8 cellular contexts compared by ENCODE assay signal in genomic region chr10:80498833-80499671, GRCh38. TPM values are rescaled to one million over a fixed set of nuclear protein-coding genes. Genes with fewer than 3 reads are reported as not detected.
DNase-seq lines count a peak whose midpoint lies in the region; ATAC-seq and TF ChIP-seq lines count a peak whose summit lies in the region.

No MANE protein-coding gene starts in this region.

- intact Hi-C loops in natural killer cell (cut with micrococcal nuclease): loop anchor here (1.0 to 10.0 kb wide), 3 partner anchors 11 to 294 kb away; partner anchors contain the start of genes ANXA11 and TSPAN14

- TF ChIP-seq CTCF in natural killer cell (IDR thresholded peaks at IDR 0.05): no peak

- peaks cover 59% of the 10 kb centered on the region for H3K36me3 Mint-ChIP-seq in activated T-cell treated with anti-CD3 and anti-CD28 coated beads, Interleukin-2, amount 50 U/mL, for 24 hours (ENCODE audit: low read depth)
- peaks cover 11% of the 10 kb centered on the region for H3K36me3 Mint-ChIP-seq in natural killer cell

- ATAC-seq in natural killer cell (peak; percentile 78 to 85 (median 81)), HG02588 (IDR thresholded peaks at IDR 0.05; ENCODE audit: unreplicated experiment) (no peak), GM19397 (IDR thresholded peaks at IDR 0.05; ENCODE audit: unreplicated experiment) (no peak)

- peak overlapping the region; percentile 83 for H3K27ac ChIP-seq in substantia nigra (ENCODE audit: low read depth, low read length, poor library complexity, severe bottlenecking)

- no peaks in the 10 kb centered on the region for H3K27me3 Mint-ChIP-seq in activated T-cell treated with anti-CD3 and anti-CD28 coated beads, Interleukin-2, amount 50 U/mL, for 24 hours
- H3K27me3 Mint-ChIP-seq in natural killer cell (ENCODE audit: low read depth in 2 of 2): no peaks in the 10 kb centered on the region

- H3K4me3 Mint-ChIP-seq in activated T-cell treated with anti-CD3 and anti-CD28 coated beads, Interleukin-2, amount 50 U/mL, for 24 hours: peak overlapping the region; percentile 64
- peak overlapping the region; percentile 75 for H3K4me3 Mint-ChIP-seq in natural killer cell

- H3K9me3 Mint-ChIP-seq in activated T-cell treated with anti-CD3 and anti-CD28 coated beads, Interleukin-2, amount 50 U/mL, for 24 hours: no peaks in the 10 kb centered on the region
- peaks cover 4 to 6% of the 10 kb centered on the region in 2 donors for H3K9me3 Mint-ChIP-seq in natural killer cell

- H3K27ac Mint-ChIP-seq in activated T-cell treated with anti-CD3 and anti-CD28 coated beads, Interleukin-2, amount 50 U/mL, for 24 hours: peak overlapping the region; percentile 98
- peak overlapping the region; percentile 75 to 81 for H3K27ac Mint-ChIP-seq in natural killer cell

- H3K4me1 Mint-ChIP-seq in activated T-cell treated with anti-CD3 and anti-CD28 coated beads, Interleukin-2, amount 50 U/mL, for 24 hours (ENCODE audit: low read depth): peaks cover 97% of the 10 kb centered on the region
- peaks cover 96 to 98% of the 10 kb centered on the region in 2 donors for H3K4me1 Mint-ChIP-seq in natural killer cell

- DNase-seq in EL (peak; percentile 98), NCI-H460 (ENCODE audit: extremely low read depth, low read depth) (peak; percentile 89), fibroblast of gingiva (ENCODE audit: low read depth) (peak; percentile 99), natural killer cell (peak; percentile 68), substantia nigra (lab: John Stamatoyannopoulos, UW) (peak in 34 of 49 donors; percentile 18 to 84 (median 48))
- DNase-seq in activated T-cell treated with anti-CD3 and anti-CD28 coated beads, Interleukin-2, amount 50 U/mL, for 24 hours: peak; percentile 79

RNA-seq across cellular contexts. Expression of gene SH2D4B, which starts 38.6 kb away (rescaled TPM):
- 0.02 TPM in 1 of 2 replicates, not detected in the other for total RNA-seq in NCI-H460 (2014; rRNA removed; shearing (Covaris generic))
- polyA plus RNA-seq in NCI-H460 (2014; cell fraction: nucleus; rRNA removed): not detected in 2 replicates
- under 1 TPM; 0.19 to 0.30 (median 0.27) TPM for total RNA-seq in natural killer cell

RNA-seq across cellular contexts. Expression of gene TSPAN14, which starts 44.9 kb away (rescaled TPM):
- 14.2 and 17.3 TPM in 2 replicates for total RNA-seq in NCI-H460 (2014; rRNA removed; shearing (Covaris generic))
- 10.8 and 22.9 TPM in 2 replicates for polyA plus RNA-seq in NCI-H460 (2014; cell fraction: nucleus; rRNA removed)
- 100 to 1,000 TPM; 126 to 180 (median 173) TPM for total RNA-seq in natural killer cell

Comparison
In these comparisons a context has a peak if more than half of its experiments do, and no peak if none do; other contexts are left out.
1. DNase-seq: peak in every context shown above with its lines; median percentile 99 in fibroblast of gingiva; 98 in EL; 89 in NCI-H460; 79 in activated T-cell treated with anti-CD3 and anti-CD28 coated beads, Interleukin-2, amount 50 U/mL, for 24 hours; 68 in natural killer cell; 48 in substantia nigra.
2. ATAC-seq: peak in natural killer cell (3 of 3); none in HG02588 (single experiment) and GM19397 (single experiment).